ENCODE assay signal across 16 cellular contexts in the genomic region with DNA sequence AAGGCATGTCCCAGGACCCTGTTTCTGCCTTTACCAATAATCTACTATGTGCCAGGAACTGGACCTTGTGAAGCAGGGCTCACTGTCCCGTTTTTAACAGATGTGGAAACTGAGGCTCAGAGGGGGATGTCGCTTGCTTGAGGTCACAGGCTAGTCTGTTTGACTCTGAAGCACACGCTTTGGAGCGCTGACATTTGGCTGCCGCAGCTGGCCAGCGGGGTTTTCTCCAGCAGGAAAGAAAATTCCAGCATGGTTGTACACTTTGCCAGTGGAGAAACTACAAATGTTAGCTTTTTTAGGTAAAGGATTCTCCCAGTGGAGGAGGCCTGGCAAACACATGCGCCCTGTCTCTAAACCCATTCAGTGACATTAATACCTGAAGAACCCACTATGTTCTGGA. TPM values are rescaled to one million over a fixed set of nuclear protein-coding genes. Genes with fewer than 3 reads are reported as not detected.
DNase-seq lines count a peak whose midpoint lies in the region; ATAC-seq and TF ChIP-seq lines count a peak whose summit lies in the region.
"Had no signal": no experiment of that assay in that cellular context is flagged by ENCODE, and none has a peak within 500 bp of the region (broad histone marks: within the 10 kb centered on the region; RNA-seq: fewer than 3 reads in every experiment).

No MANE protein-coding gene starts in this region.

- no peak overlapping the region for H3K4me3 Mint-ChIP-seq in GM23338
- no peak overlapping the region for H3K4me3 Mint-ChIP-seq in endodermal cell
- H3K4me3 Mint-ChIP-seq in immature natural killer cell, result no peak overlapping the region
- H3K4me3 Mint-ChIP-seq: dendritic cell treated with granulocyte-macrophage colony-stimulating factor and Interleukin-4, amounts not matched to agents 40 ng/mL and 50 ng/mL, for 4 days had no signal

- no peak overlapping the region for H3K14ac ChIP-seq in mesenchymal stem cell (ENCODE audit: low read length in 2 of 2)

- H3K4ac ChIP-seq in mesenchymal stem cell (ENCODE audit: low read depth in 1 of 2, low read length in 2 of 2), result no peak overlapping the region

- no peak overlapping the region for H2BK5ac ChIP-seq in mesenchymal stem cell (ENCODE audit: low read depth, low read length, poor library complexity, severe bottlenecking)

- peak overlapping the region; percentile 44; the same call in 1 of the 2 replicates for H3K4me2 ChIP-seq in GM23338
- no peak overlapping the region for H3K4me2 ChIP-seq in mesenchymal stem cell (ENCODE audit: low read length, poor library complexity, severe bottlenecking)
- H3K4me2 ChIP-seq in smooth muscle cell, result no peak overlapping the region

- H3K9me2 ChIP-seq in GM23338 (ENCODE audit: insufficient read depth), result no peaks in the 10 kb centered on the region

- H3K36me3 Mint-ChIP-seq in GM23338 (ENCODE audit: low read depth) (peaks cover 52% of the 10 kb centered on the region), endodermal cell (ENCODE audit: low read depth) (peaks cover 80% of the 10 kb centered on the region), immature natural killer cell (no peaks in the 10 kb centered on the region)

- H3K27ac ChIP-seq in GM23338 (ENCODE audit: low read depth) (peak overlapping the region; percentile 79; the same call in 1 of the 2 replicates), endodermal cell (ENCODE audit: low read depth, low read length) (peak overlapping the region; percentile 94), mesenchymal stem cell (ENCODE audit: low read length, poor library complexity, severe bottlenecking) (no peak overlapping the region), smooth muscle cell (ENCODE audit: low read depth) (peak overlapping the region; percentile 44)

- H3K4me3 ChIP-seq in GM23338, result no peak overlapping the region
- H3K4me3 ChIP-seq in endodermal cell (ENCODE audit: low read length), result peak overlapping the region; percentile 40
- no peak overlapping the region for H3K4me3 ChIP-seq in mesenchymal stem cell (ENCODE audit: insufficient read depth in 1 of 2, low read depth in 1 of 2, low read length in 2 of 2)
- no peak overlapping the region for H3K4me3 ChIP-seq in smooth muscle cell

- H3K27me3 ChIP-seq in GM23338 (ENCODE audit: insufficient read depth) (no peaks in the 10 kb centered on the region), endodermal cell (ENCODE audit: control insufficient read depth, insufficient read depth, low read length, poor library complexity, severe bottlenecking) (no peaks in the 10 kb centered on the region), mesenchymal stem cell (ENCODE audit: control insufficient read depth in 1 of 2, insufficient read depth in 1 of 2, low read length in 2 of 2) (no peaks in the 10 kb centered on the region), smooth muscle cell (ENCODE audit: low read depth) (no peaks in the 10 kb centered on the region)

- no peak overlapping the region for H3K9ac ChIP-seq in endodermal cell (ENCODE audit: extremely low read depth, low read length, poor library complexity, severe bottlenecking)
- H3K9ac ChIP-seq in mesenchymal stem cell (ENCODE audit: low read length), result peak overlapping the region; percentile 86
- H3K9ac ChIP-seq in smooth muscle cell (ENCODE audit: low read depth), result no peak overlapping the region

- no peak overlapping the region for H2BK15ac ChIP-seq in mesenchymal stem cell (ENCODE audit: low read depth, poor library complexity, severe bottlenecking)

- H4K20me1 ChIP-seq in GM23338 (replicated peaks; ENCODE audit: insufficient read depth), result 0 out of 2 replicates have a peak, but pooled peaks cover 7% of the 10 kb centered on the region
- H4K20me1 ChIP-seq in smooth muscle cell (ENCODE audit: low read depth), result peaks cover 46% of the 10 kb centered on the region

- WGBS in endodermal cell (ENCODE audit: insufficient coverage in 1 of 2, insufficient read length in 1 of 2), 2 experiments, result 96% methylated on average over 7 of the region's 7 CpGs
- over 99% methylated on average over 6 of the region's 7 CpGs for WGBS in mesenchymal stem cell
- WGBS in smooth muscle cell (ENCODE audit: low lambda C conversion rate), result 97% methylated on average over 7 of the region's 7 CpGs

- ATAC-seq in GM23338 (no peak), HG02588 (IDR thresholded peaks at IDR 0.05; ENCODE audit: unreplicated experiment) (no peak)

- DNase-seq in GM23338 (ENCODE audit: low spot score), result no peak
- no peak for DNase-seq in endodermal cell
- DNase-seq in mesenchymal stem cell, result no peak
- DNase-seq in smooth muscle cell (lab: John Stamatoyannopoulos, UW; ENCODE audit: unreplicated experiment), result no peak
- DNase-seq in immature natural killer cell, result no peak
- no peak for DNase-seq in OCI-M1 (lab: John Stamatoyannopoulos, UW)
- DNase-seq in 8988T, result no peak
- DNase-seq: activated CD4-positive, alpha-beta T cell treated with anti-CD3 and anti-CD28 coated beads for 4 hours; activated T-cell treated with anti-CD3 and anti-CD28 coated beads, Interleukin-2, amount 50 U/mL, for 1 hour; COR-L47; KG1; NCI-H146; NCI-H524; stimulated activated CD4-positive, alpha-beta T cell treated with anti-CD3 and anti-CD28 coated beads, Interleukin-1b, Interleukin-23, amount 100 ng/mL, for 48 hours had no signal

- H4K8ac ChIP-seq in mesenchymal stem cell (ENCODE audit: low read length), result no peak overlapping the region

- H3K4me1 Mint-ChIP-seq in GM23338, result peaks cover 48% of the 10 kb centered on the region
- no peaks in the 10 kb centered on the region for H3K4me1 Mint-ChIP-seq in endodermal cell
- no peaks in the 10 kb centered on the region for H3K4me1 Mint-ChIP-seq in immature natural killer cell

- peaks cover 29% of the 10 kb centered on the region for H3K9me3 ChIP-seq in endodermal cell (ENCODE audit: control insufficient read depth, low read length)
- H3K9me3 ChIP-seq in mesenchymal stem cell (ENCODE audit: control insufficient read depth, low read length), result no peaks in the 10 kb centered on the region
- H3K9me3 ChIP-seq in smooth muscle cell (replicated peaks; ENCODE audit: low read depth), result no peaks in the 10 kb centered on the region

- H3K36me3 ChIP-seq in GM23338 (ENCODE audit: insufficient read depth) (peaks cover 4% of the 10 kb centered on the region), endodermal cell (ENCODE audit: control insufficient read depth, insufficient read depth, low read length) (peaks cover 78% of the 10 kb centered on the region), mesenchymal stem cell (ENCODE audit: control insufficient read depth in 1 of 2, insufficient read depth in 2 of 2, low read depth in 1 of 2, low read length in 2 of 2) (peaks cover 29 to 61% of the 10 kb centered on the region in 2 experiments), smooth muscle cell (ENCODE audit: low read depth) (peaks cover 3% of the 10 kb centered on the region)

- no peak overlapping the region for H2AFZ ChIP-seq in GM23338
- H2AFZ ChIP-seq in mesenchymal stem cell (ENCODE audit: low read depth, low read length), result no peak overlapping the region
- no peak overlapping the region for H2AFZ ChIP-seq in smooth muscle cell (ENCODE audit: low read depth)

- H3K9me3 Mint-ChIP-seq in GM23338 (no peaks in the 10 kb centered on the region; the same call in 2 of the 3 replicates), endodermal cell (peaks cover 44% of the 10 kb centered on the region), immature natural killer cell (peaks cover 0 to 5% (median 0%) of the 10 kb centered on the region in 6 donors)
- H3K9me3 Mint-ChIP-seq: dendritic cell treated with granulocyte-macrophage colony-stimulating factor and Interleukin-4, amounts not matched to agents 40 ng/mL and 50 ng/mL, for 4 days had no signal

- H3K27ac Mint-ChIP-seq in GM23338 (peak overlapping the region; percentile 94; the same call in 1 of the 2 replicates), endodermal cell (no peak overlapping the region), immature natural killer cell (no peak overlapping the region)
- H3K27ac Mint-ChIP-seq: dendritic cell treated with granulocyte-macrophage colony-stimulating factor and Interleukin-4, amounts not matched to agents 40 ng/mL and 50 ng/mL, for 4 days had no signal

- peaks cover 34% of the 10 kb centered on the region for H3K79me1 ChIP-seq in mesenchymal stem cell (replicated peaks; ENCODE audit: low read length, poor library complexity, severe bottlenecking)

- no peak overlapping the region for H3K23ac ChIP-seq in mesenchymal stem cell (ENCODE audit: low read length in 2 of 2)

- H3K4me1 ChIP-seq in GM23338 (ENCODE audit: insufficient read depth) (peaks cover 31% of the 10 kb centered on the region), endodermal cell (ENCODE audit: control insufficient read depth, insufficient read depth, low read length) (no peaks in the 10 kb centered on the region), mesenchymal stem cell (ENCODE audit: control insufficient read depth, insufficient read depth, low read depth, low read length) (peaks cover 8% of the 10 kb centered on the region), smooth muscle cell (ENCODE audit: low read depth) (peaks cover 9% of the 10 kb centered on the region)

- no peak overlapping the region for H2AK5ac ChIP-seq in mesenchymal stem cell (ENCODE audit: low read length, severe bottlenecking)

- H3K27me3 Mint-ChIP-seq in GM23338 (ENCODE audit: insufficient read depth, low read depth, poor library complexity) (peaks cover 5% of the 10 kb centered on the region), endodermal cell (ENCODE audit: insufficient read depth) (no peaks in the 10 kb centered on the region), immature natural killer cell (ENCODE audit: low read depth in 3 of 3) (peaks cover 0 to 13% (median 1%) of the 10 kb centered on the region in 3 donors)

- no peaks in the 10 kb centered on the region; the same call in 1 of the 2 replicates for H3K79me2 ChIP-seq in GM23338 (replicated peaks; ENCODE audit: insufficient read depth)
- H3K79me2 ChIP-seq in smooth muscle cell (ENCODE audit: low read depth), result peaks cover 15% of the 10 kb centered on the region

- TF ChIP-seq CTCF in GM23338 (conservative IDR thresholded peaks at IDR 0.05; ENCODE audit: low read depth in 2 of 2), result no peak
- TF ChIP-seq CTCF in endodermal cell (conservative IDR thresholded peaks at IDR 0.05), result no peak
- no peak for TF ChIP-seq CTCF in smooth muscle cell (IDR thresholded peaks at IDR 0.05; ENCODE audit: borderline replicate concordance, insufficient read depth, poor library complexity, severe bottlenecking)

- no peak overlapping the region for H2BK12ac ChIP-seq in mesenchymal stem cell (ENCODE audit: low read length in 2 of 2)

- no peak overlapping the region for H3K18ac ChIP-seq in mesenchymal stem cell (ENCODE audit: low read depth in 1 of 2, low read length in 2 of 2)

- H2BK120ac ChIP-seq in mesenchymal stem cell (ENCODE audit: low read depth, low read length), result no peak overlapping the region

- H4K91ac ChIP-seq in mesenchymal stem cell (ENCODE audit: low read length), result no peak overlapping the region

- H3F3A ChIP-seq in GM23338 (replicated peaks; ENCODE audit: low read depth) (peaks cover 4% of the 10 kb centered on the region; the same call in 1 of the 2 replicates), smooth muscle cell (ENCODE audit: low read depth) (peaks cover 8% of the 10 kb centered on the region)

RNA-seq across cellular contexts. Expression of a gene that starts 50.5 kb away (rescaled TPM):
- total RNA-seq in GM23338 (2014; rRNA removed; shearing (Covaris generic)), result 50.1 and 52.5 TPM in 2 replicates
- polyA plus RNA-seq in GM23338 (2016; fragmentation: Nextera tagmentation; extraction: Ambion mirVana), result 40.2 and 48.0 TPM in 2 replicates
- 10 to 100 TPM; 62.2 to 74.9 TPM for total RNA-seq in endodermal cell
- 46.2 TPM for polyA plus RNA-seq in endodermal cell (2013, experiment 1 of 2)
- polyA plus RNA-seq in endodermal cell (2013, experiment 2 of 2), result 45.0 TPM
- 25.7 TPM for polyA plus RNA-seq in mesenchymal stem cell (2013, experiment 1 of 2)
- 23.0 TPM for polyA plus RNA-seq in mesenchymal stem cell (2013, experiment 2 of 2)
- total RNA-seq in smooth muscle cell, result 36.5 and 36.7 TPM in 2 replicates
- 39.4 and 43.7 TPM in 2 replicates for polyA plus RNA-seq in smooth muscle cell
- not detected for polyA plus RNA-seq in immature natural killer cell
